15 cellular contexts compared by ENCODE assay signal in genomic region chr4:16869594-16870245, GRCh38. TPM values are rescaled to one million over a fixed set of nuclear protein-coding genes. Genes with fewer than 3 reads are reported as not detected.
DNase-seq lines count a peak whose midpoint lies in the region; ATAC-seq and TF ChIP-seq lines count a peak whose summit lies in the region.
"Had no signal": no experiment of that assay in that cellular context is flagged by ENCODE, and none has a peak within 500 bp of the region (broad histone marks: within the 10 kb centered on the region; RNA-seq: fewer than 3 reads in every experiment).

No MANE protein-coding gene starts in this region.

- H3K4me3 ChIP-seq in dorsolateral prefrontal cortex (no peak overlapping the region), esophagus squamous epithelium (no peak overlapping the region), smooth muscle cell (no peak overlapping the region)
- H3K4me3 ChIP-seq: GM23248 had no signal

- H3K27me3 Mint-ChIP-seq in activated T-cell treated with anti-CD3 and anti-CD28 coated beads, Interleukin-2, amount 50 U/mL, for 72 hours (ENCODE audit: low read depth): no peaks in the 10 kb centered on the region
- H3K27me3 Mint-ChIP-seq: CD4-positive, alpha-beta T cell had no signal

- no peak overlapping the region for H3K4me2 ChIP-seq in smooth muscle cell

- peaks cover 7% of the 10 kb centered on the region for H3K79me2 ChIP-seq in smooth muscle cell (ENCODE audit: low read depth)

- no peak overlapping the region for H3K4me3 Mint-ChIP-seq in activated T-cell treated with anti-CD3 and anti-CD28 coated beads, Interleukin-2, amount 50 U/mL, for 72 hours
- H3K4me3 Mint-ChIP-seq: CD4-positive, alpha-beta T cell had no signal

- in situ Hi-C loops in KBM-7 (cut with MboI; ENCODE audit: low pct_unique_long_range_greater_than_20kb, low sequenced_read_pairs): no loop called here

- no peak overlapping the region for H2AFZ ChIP-seq in smooth muscle cell (ENCODE audit: low read depth)
- H2AFZ ChIP-seq: GM23248 had no signal

- H3K9me3 ChIP-seq in esophagus squamous epithelium: no peaks in the 10 kb centered on the region
- H3K9me3 ChIP-seq in smooth muscle cell (replicated peaks; ENCODE audit: low read depth): no peaks in the 10 kb centered on the region
- H3K9me3 ChIP-seq: Caco-2 had no signal

- intact Hi-C loops in dorsolateral prefrontal cortex (cut with DNase I): no loop called here
- intact Hi-C loops in left ventricle myocardium superior (cut with micrococcal nuclease): no loop called here
- intact Hi-C loops in posterior cingulate gyrus (cut with DNase I): no loop called here
- intact Hi-C loops in esophagus squamous epithelium (cut with DNase I): no loop called here

- TF ChIP-seq POLR2A in esophagus squamous epithelium (IDR thresholded peaks at IDR 0.05): no peak

- DNase-seq in dorsolateral prefrontal cortex: peak; percentile 4 to 78 (median 54)
- DNase-seq in left ventricle myocardium superior: no peak
- DNase-seq in posterior cingulate gyrus: peak in 8 of 10 donors; percentile 31 to 93 (median 58)
- DNase-seq in activated T-cell treated with anti-CD3 and anti-CD28 coated beads, Interleukin-2, amount 50 U/mL, for 72 hours: no peak
- no peak for DNase-seq in esophagus squamous epithelium (lab: John Stamatoyannopoulos, UW)
- no peak for DNase-seq in smooth muscle cell (lab: John Stamatoyannopoulos, UW; ENCODE audit: unreplicated experiment)
- DNase-seq in KBM-7: no peak
- DNase-seq: ACHN; Caco-2; CD4-positive, alpha-beta T cell; GM23248; HCEC 1CT; IMR-90 had no signal

- TF ChIP-seq CTCF in dorsolateral prefrontal cortex (IDR thresholded peaks at IDR 0.05 in 54 of 56, conservative IDR thresholded peaks at IDR 0.05 in 2 of 56; ENCODE audit: low read depth in 1 of 56, partially characterized antibody in 56 of 56) (no peak), esophagus squamous epithelium (IDR thresholded peaks at IDR 0.05) (no peak), smooth muscle cell (IDR thresholded peaks at IDR 0.05; ENCODE audit: borderline replicate concordance, insufficient read depth, poor library complexity, severe bottlenecking) (no peak)

- H3K27me3 ChIP-seq in dorsolateral prefrontal cortex (no peaks in the 10 kb centered on the region), esophagus squamous epithelium (no peaks in the 10 kb centered on the region), smooth muscle cell (ENCODE audit: low read depth) (no peaks in the 10 kb centered on the region)

- no peaks in the 10 kb centered on the region for H3K36me3 Mint-ChIP-seq in activated T-cell treated with anti-CD3 and anti-CD28 coated beads, Interleukin-2, amount 50 U/mL, for 72 hours (ENCODE audit: insufficient read depth in 2 of 2)

- H3K27ac Mint-ChIP-seq in activated T-cell treated with anti-CD3 and anti-CD28 coated beads, Interleukin-2, amount 50 U/mL, for 72 hours: no peak overlapping the region
- H3K27ac Mint-ChIP-seq: CD4-positive, alpha-beta T cell had no signal

- 81 to 84% methylated on average over 10 to 12 of the region's 12 CpGs for WGBS in esophagus squamous epithelium, 2 donors
- 96% methylated on average over 12 of the region's 12 CpGs for WGBS in smooth muscle cell (ENCODE audit: low lambda C conversion rate)

- H3K4me1 ChIP-seq in esophagus squamous epithelium: peaks cover 0 to 6% (median 0%) of the 10 kb centered on the region in 3 donors
- H3K4me1 ChIP-seq in smooth muscle cell (ENCODE audit: low read depth): peaks cover under 1% of the 10 kb centered on the region
- H3K4me1 ChIP-seq: Caco-2 had no signal

- H3K9ac ChIP-seq in smooth muscle cell (ENCODE audit: low read depth): no peak overlapping the region
- H3K9ac ChIP-seq: GM23248 had no signal

- no peaks in the 10 kb centered on the region for H3K4me1 Mint-ChIP-seq in activated T-cell treated with anti-CD3 and anti-CD28 coated beads, Interleukin-2, amount 50 U/mL, for 72 hours (ENCODE audit: low read depth)

- no peaks in the 10 kb centered on the region for H4K20me1 ChIP-seq in smooth muscle cell (ENCODE audit: low read depth)

- H3K36me3 ChIP-seq in esophagus squamous epithelium: no peaks in the 10 kb centered on the region
- no peaks in the 10 kb centered on the region for H3K36me3 ChIP-seq in smooth muscle cell (ENCODE audit: low read depth)

- H3K9me3 Mint-ChIP-seq in activated T-cell treated with anti-CD3 and anti-CD28 coated beads, Interleukin-2, amount 50 U/mL, for 72 hours: peaks cover 1 to 3% of the 10 kb centered on the region in 2 donors
- H3K9me3 Mint-ChIP-seq: CD4-positive, alpha-beta T cell had no signal

- no peaks in the 10 kb centered on the region for H3F3A ChIP-seq in smooth muscle cell (ENCODE audit: low read depth)

- peak; percentile 58 for ATAC-seq in left ventricle myocardium superior
- ATAC-seq in activated T-cell treated with anti-CD3 and anti-CD28 coated beads, Interleukin-2, amount 50 U/mL, for 72 hours (replicated peaks in 1 of 2): no peak

- H3K27ac ChIP-seq in angular gyrus (ENCODE audit: low read depth, low read length) (peak overlapping the region; percentile 44), dorsolateral prefrontal cortex (peak overlapping the region in 47 of 59 donors; percentile 0 to 79 (median 57)), esophagus squamous epithelium (no peak overlapping the region), smooth muscle cell (ENCODE audit: low read depth) (no peak overlapping the region)
- H3K27ac ChIP-seq: C4-2B, GM23248 had no signal

RNA-seq across cellular contexts. Expression of gene LDB2, which starts 28.7 kb away (rescaled TPM):
- total RNA-seq in dorsolateral prefrontal cortex: 100 to 1,000 TPM in 98 of 120 experiments, 10 to 100 TPM in 22; 38.0 to 178 (median 123) TPM
- total RNA-seq in left ventricle myocardium superior: 27.4 TPM
- not detected for total RNA-seq in activated T-cell treated with anti-CD3 and anti-CD28 coated beads, Interleukin-2, amount 50 U/mL, for 72 hours
- total RNA-seq in esophagus squamous epithelium: 10 to 100 TPM in 1 of 4 donors, 1 to 10 TPM in 3; 3.0 to 16.0 (median 5.9) TPM
- total RNA-seq in smooth muscle cell: 61.5 and 89.0 TPM in 2 replicates
- polyA plus RNA-seq in smooth muscle cell: 20.9 and 30.6 TPM in 2 replicates
- total RNA-seq: Caco-2; CD4-positive, alpha-beta T cell had no signal

Comparison
In these comparisons a context has a peak if more than half of its experiments do, and no peak if none do; other contexts are left out.
1. H3K27ac ChIP-seq: peak in angular gyrus (single experiment) and dorsolateral prefrontal cortex (47 of 59); none in esophagus squamous epithelium (0 of 4) and smooth muscle cell (single experiment).
2. DNase-seq: peak in dorsolateral prefrontal cortex (10 of 10) and posterior cingulate gyrus (8 of 10); none in left ventricle myocardium superior (single experiment), activated T-cell treated with anti-CD3 and anti-CD28 coated beads, Interleukin-2, amount 50 U/mL, for 72 hours (0 of 2), esophagus squamous epithelium (single experiment), smooth muscle cell (single experiment) and KBM-7 (single experiment).
3. RNA of gene LDB2, which starts 28.7 kb away (total RNA-seq): 38.0 to 178 TPM in dorsolateral prefrontal cortex, 61.5 to 89.0 TPM in smooth muscle cell, 27.4 TPM in left ventricle myocardium superior (single experiment) and 3.0 to 16.0 TPM in esophagus squamous epithelium; not detected in activated T-cell treated with anti-CD3 and anti-CD28 coated beads, Interleukin-2, amount 50 U/mL, for 72 hours; every median in the first group is over 4 times any median in the second.